Comparison of ENCODE assay signal across 8 cellular contexts in the genomic region with DNA sequence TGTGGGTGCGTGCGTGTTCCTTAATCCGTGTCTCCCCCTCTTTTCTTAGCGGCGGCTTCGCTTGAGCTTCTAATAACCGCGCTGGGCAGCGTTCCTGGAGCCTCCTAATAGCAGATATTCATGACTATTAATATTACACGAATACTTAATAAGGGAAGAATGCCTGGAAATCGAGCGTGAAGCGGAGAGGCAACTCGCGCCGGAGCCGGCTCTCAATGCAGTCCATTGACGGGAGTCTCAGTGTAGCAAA. TPM values are rescaled to one million over a fixed set of nuclear protein-coding genes. Genes with fewer than 3 reads are reported as not detected.
DNase-seq lines count a peak whose midpoint lies in the region; ATAC-seq and TF ChIP-seq lines count a peak whose summit lies in the region.

No MANE protein-coding gene starts in this region.

- H3K27ac ChIP-seq in HUES48 (ENCODE audit: low read depth, low read length): no peak overlapping the region
- peak overlapping the region; percentile 18 for H3K27ac ChIP-seq in colonic mucosa
- no peak overlapping the region for H3K27ac ChIP-seq in muscle layer of duodenum (ENCODE audit: low read length)

- peak overlapping the region; percentile 63 for H3K4me3 ChIP-seq in GM12865 (ENCODE audit: low read depth, low read length)
- peak overlapping the region; percentile 57 for H3K4me3 ChIP-seq in HUES48 (ENCODE audit: low read depth, low read length)
- peak overlapping the region; percentile 56 for H3K4me3 ChIP-seq in colonic mucosa
- H3K4me3 ChIP-seq in muscle layer of duodenum (ENCODE audit: low read depth in 1 of 2, low read length in 2 of 2): peak overlapping the region; percentile 82 to 94

- DNase-seq in GM12865 (ENCODE audit: low read depth): no peak
- peak; percentile 32 for DNase-seq in colonic mucosa
- no peak for DNase-seq in T1000 (lab: John Stamatoyannopoulos, UW)
- no peak for DNase-seq in activated CD8-positive, alpha-beta memory T cell treated with anti-CD3 and anti-CD28 coated beads, Interleukin-2, amount 50 U/mL, for 4 hours
- DNase-seq in OCI-M2 (lab: John Stamatoyannopoulos, UW; ENCODE audit: unreplicated experiment): no peak

- H3K9ac ChIP-seq in HUES48 (ENCODE audit: low read depth, low read length) (no peak overlapping the region), colonic mucosa (ENCODE audit: low read depth in 2 of 2, low read length in 2 of 2) (peak overlapping the region in 1 of 2 donors; percentile 51)

- no peaks in the 10 kb centered on the region for H3K36me3 ChIP-seq in HUES48 (ENCODE audit: control insufficient read depth, insufficient read depth, low read length)
- H3K36me3 ChIP-seq in colonic mucosa: no peaks in the 10 kb centered on the region
- H3K36me3 ChIP-seq in muscle layer of duodenum (ENCODE audit: control insufficient read depth in 1 of 2, insufficient read depth in 2 of 2, low read length in 2 of 2): no peaks in the 10 kb centered on the region

- intact Hi-C loops in colonic mucosa (cut with DNase I): no loop called here

- H3K9me3 ChIP-seq in HUES48 (ENCODE audit: control insufficient read depth, insufficient read depth, low read length): no peaks in the 10 kb centered on the region
- H3K9me3 ChIP-seq in colonic mucosa: no peaks in the 10 kb centered on the region
- H3K9me3 ChIP-seq in muscle layer of duodenum (ENCODE audit: control insufficient read depth in 1 of 2, low read length in 2 of 2): no peaks in the 10 kb centered on the region

- TF ChIP-seq CTCF in GM12865 (IDR thresholded peaks at IDR 0.05; ENCODE audit: insufficient read depth, low read depth, low read length, missing control alignments) (no peak), colonic mucosa (IDR thresholded peaks at IDR 0.05) (no peak)

- peaks cover 99% of the 10 kb centered on the region for H3K27me3 ChIP-seq in HUES48 (ENCODE audit: control insufficient read depth, insufficient read depth, low read length)
- peaks cover 77% of the 10 kb centered on the region for H3K27me3 ChIP-seq in colonic mucosa
- peaks cover 83% of the 10 kb centered on the region for H3K27me3 ChIP-seq in muscle layer of duodenum (ENCODE audit: low read depth, low read length)

- ATAC-seq in HG02884 (IDR thresholded peaks at IDR 0.05; ENCODE audit: unreplicated experiment): no peak

- H3K4me1 ChIP-seq in HUES48 (ENCODE audit: control insufficient read depth, insufficient read depth, low read length) (peaks cover 65% of the 10 kb centered on the region), colonic mucosa (peaks cover 7% of the 10 kb centered on the region), muscle layer of duodenum (ENCODE audit: control insufficient read depth in 1 of 2, insufficient read depth in 2 of 2, low read length in 2 of 2) (peaks cover 8 to 43% of the 10 kb centered on the region in 2 donors)

RNA-seq across cellular contexts. Expression of a gene that starts 3.0 kb away (rescaled TPM):
- total RNA-seq in colonic mucosa: under 1 TPM; 0.27 to 0.99 TPM
